In the genomic region with DNA sequence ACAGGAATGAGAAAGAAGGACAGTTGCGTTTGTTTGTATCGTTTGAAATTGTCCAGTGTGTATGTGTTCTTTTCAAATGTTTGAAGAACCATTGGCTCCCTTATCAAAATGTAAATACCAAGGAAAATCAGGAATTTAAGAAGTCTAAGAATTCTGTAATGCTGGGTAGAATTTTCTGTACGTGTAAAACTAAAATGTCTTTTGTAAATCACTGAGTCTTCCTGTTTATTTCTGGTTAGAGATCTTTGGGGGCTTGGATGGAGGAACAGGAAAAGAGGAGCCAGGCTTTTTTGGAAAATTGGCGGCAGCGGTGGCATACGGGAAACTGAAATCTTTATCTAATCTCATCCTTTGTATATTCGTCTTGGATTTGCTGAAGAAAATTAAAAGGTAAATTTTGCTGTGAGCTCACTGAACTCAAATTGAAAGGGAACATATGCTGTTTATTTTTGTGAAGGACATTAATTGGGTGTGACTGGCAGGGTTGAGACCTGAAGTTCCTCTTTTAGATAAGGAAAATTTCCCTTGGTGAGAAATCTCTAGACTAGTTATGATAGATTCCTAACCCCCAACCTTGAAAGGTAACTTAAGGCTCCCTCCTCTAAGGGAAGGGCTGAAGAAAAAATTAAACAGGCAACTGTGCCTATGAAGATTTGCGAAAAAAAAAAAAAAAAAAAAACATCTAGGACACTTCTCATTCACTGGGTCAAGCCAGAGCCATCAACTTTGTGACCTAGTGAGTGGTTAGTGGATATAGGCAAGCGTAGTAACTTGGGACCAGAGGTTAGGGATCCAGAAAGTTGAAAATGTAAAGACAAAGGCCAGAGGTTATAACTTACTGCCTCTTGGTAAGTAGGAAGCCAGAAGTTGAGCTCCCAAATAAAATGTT, we compare ENCODE assay signal across 9 cellular contexts. TPM values are rescaled to one million over a fixed set of nuclear protein-coding genes. Genes with fewer than 3 reads are reported as not detected.
DNase-seq lines count a peak whose midpoint lies in the region; TF ChIP-seq lines count a peak whose summit lies in the region.
"Had no signal": no experiment of that assay in that cellular context is flagged by ENCODE, and none has a peak within 500 bp of the region (broad histone marks: within the 10 kb centered on the region; RNA-seq: fewer than 3 reads in every experiment).

No MANE protein-coding gene starts in this region.

- peaks cover 14% of the 10 kb centered on the region for H3K4me1 Mint-ChIP-seq in endothelial cell (ENCODE audit: unreplicated experiment)

- TF ChIP-seq POLR2A in lower leg skin (IDR thresholded peaks at IDR 0.05), result no peak

- DNase-seq in DMS 273 (lab: John Stamatoyannopoulos, UW; ENCODE audit: unreplicated experiment) (peak; percentile 31), DMS 273 treated with DMSO at 0.1 percent for 48 hours (lab: John Stamatoyannopoulos, UW) (no peak), RPMI8226 (peak; percentile 16), endothelial cell (ENCODE audit: low spot score) (no peak), lower leg skin (ENCODE audit: low spot score in 2 of 2) (no peak), globus pallidus (ENCODE audit: low spot score) (no peak), activated gamma-delta T cell (lab: John Stamatoyannopoulos, UW) (no peak)

- H3K36me3 ChIP-seq in skeletal muscle satellite cell (ENCODE audit: insufficient read depth, low read length), result no peaks in the 10 kb centered on the region

- intact Hi-C loops in lower leg skin (cut with DNase I; ENCODE audit: low total_unique reads), result no loop called here

- peaks cover 8% of the 10 kb centered on the region for H3K27me3 Mint-ChIP-seq in endothelial cell (ENCODE audit: unreplicated experiment)

- H3K4me3 ChIP-seq in skeletal muscle satellite cell (ENCODE audit: low read length) (peak overlapping the region; percentile 72), lower leg skin (ENCODE audit: low read depth, poor library complexity, severe bottlenecking) (no peak overlapping the region)

- no peaks in the 10 kb centered on the region for H3K9me3 ChIP-seq in skeletal muscle satellite cell (replicated peaks; ENCODE audit: low read length)

- peaks cover 13% of the 10 kb centered on the region for H3K9me3 Mint-ChIP-seq in endothelial cell (ENCODE audit: unreplicated experiment)

- H3K4me3 Mint-ChIP-seq in endothelial cell (ENCODE audit: unreplicated experiment), result peak overlapping the region; percentile 96

- peak overlapping the region; percentile 84 for H3K4me2 ChIP-seq in skeletal muscle satellite cell (ENCODE audit: low read length)

- 79 to 80% methylated on average over 8 to 9 of the region's 9 CpGs for WGBS in lower leg skin, 2 donors

- peaks cover 9% of the 10 kb centered on the region for H3K4me1 ChIP-seq in skeletal muscle satellite cell (ENCODE audit: control insufficient read depth, insufficient read depth, low read length)

- peak overlapping the region; percentile 86 for H3K27ac Mint-ChIP-seq in endothelial cell (ENCODE audit: unreplicated experiment)

- H3K9ac ChIP-seq in skeletal muscle satellite cell (ENCODE audit: low read depth, low read length), result no peak overlapping the region

- H3K36me3 Mint-ChIP-seq in endothelial cell (ENCODE audit: low read depth, unreplicated experiment), result peaks cover 5% of the 10 kb centered on the region

- TF ChIP-seq CTCF in endothelial cell (IDR thresholded peaks at IDR 0.05; ENCODE audit: unreplicated experiment) (no peak), lower leg skin (IDR thresholded peaks at IDR 0.05) (no peak)

- peaks cover 20% of the 10 kb centered on the region for H3K27me3 ChIP-seq in skeletal muscle satellite cell (ENCODE audit: control insufficient read depth, insufficient read depth, low read length)

RNA-seq across cellular contexts. Expression of a gene that starts 10.8 kb away (rescaled TPM):
- total RNA-seq in endothelial cell (ENCODE audit: unreplicated experiment), result not detected
- total RNA-seq in skeletal muscle satellite cell (2012; rRNA removed), result not detected in 2 replicates
- not detected for total RNA-seq in lower leg skin
- total RNA-seq: mononuclear cell had no signal

RNA-seq across cellular contexts. Expression of a gene that starts 39.8 kb away (rescaled TPM):
- 0.13 TPM for total RNA-seq in endothelial cell (ENCODE audit: unreplicated experiment)
- under 0.01 and 0.25 TPM in 2 replicates for total RNA-seq in skeletal muscle satellite cell (2012; rRNA removed)
- not detected for total RNA-seq in lower leg skin
- total RNA-seq: mononuclear cell had no signal

RNA-seq across cellular contexts. Expression of a gene that starts 59.9 kb away (rescaled TPM):
- total RNA-seq in endothelial cell (ENCODE audit: unreplicated experiment) (3.9 TPM), lower leg skin (10 to 100 TPM in 2 of 4 donors, 1 to 10 TPM in 2; 3.3 to 11.3 (median 9.5) TPM)
- not detected in 2 replicates for total RNA-seq in skeletal muscle satellite cell (2012; rRNA removed)
- total RNA-seq: mononuclear cell had no signal

Comparison
In these comparisons a context has a peak if more than half of its experiments do, and no peak if none do; other contexts are left out.
1. DNase-seq: peak in DMS 273 (single experiment) and RPMI8226 (single experiment); none in DMS 273 treated with DMSO at 0.1 percent for 48 hours (single experiment), endothelial cell (single experiment), lower leg skin (0 of 2), globus pallidus (single experiment) and activated gamma-delta T cell (single experiment).